Comparison of ENCODE assay signal across 22 cellular contexts in genomic region chr12:55699471-55700055, GRCh38. TPM values are rescaled to one million over a fixed set of nuclear protein-coding genes. Genes with fewer than 3 reads are reported as not detected.
DNase-seq lines count a peak whose midpoint lies in the region; ATAC-seq, FAIRE-seq and TF ChIP-seq lines count a peak whose summit lies in the region.
"Had no signal": no experiment of that assay in that cellular context is flagged by ENCODE, and none has a peak within 500 bp of the region (broad histone marks: within the 10 kb centered on the region; RNA-seq: fewer than 3 reads in every experiment).

No MANE protein-coding gene starts in this region.

- TF ChIP-seq RAD21 in HepG2 (CRISPR knock-in tag; IDR thresholded peaks at IDR 0.05) = no peak

- no peaks in the 10 kb centered on the region for H4K20me1 ChIP-seq in HepG2 (ENCODE audit: insufficient read depth, low read length)

- no TSS peak for BruUV-seq in HepG2 (replicated peaks; lab: Mats Ljungman, UMichigan)

- H3K36me3 ChIP-seq in HepG2 (replicated peaks in 1 of 2; ENCODE audit: control insufficient read depth in 1 of 2, insufficient read depth in 2 of 2, low read length in 2 of 2) (no peaks in the 10 kb centered on the region), skeletal muscle tissue (ENCODE audit: control insufficient read depth in 3 of 3, insufficient read depth in 3 of 3, low read length in 3 of 3) (peaks cover 49 to 60% (median 60%) of the 10 kb centered on the region in 3 donors)
- H3K36me3 ChIP-seq: BE2C had no signal

- TF ChIP-seq CTCF in HepG2 (CRISPR knock-in tag; IDR thresholded peaks at IDR 0.05) = no peak

- H3K27me3 ChIP-seq in HepG2 (ENCODE audit: control insufficient read depth in 1 of 2, insufficient read depth in 2 of 2, low read length in 2 of 2) (peaks cover 6 to 17% of the 10 kb centered on the region in 2 experiments; a peak in 3 of 5 replicates), skeletal muscle tissue (ENCODE audit: control insufficient read depth in 3 of 3, insufficient read depth in 3 of 3, low read length in 3 of 3) (no peaks in the 10 kb centered on the region)

- WGBS in HepG2 (ENCODE audit: low lambda C conversion rate) = 4% methylated on average over 5 of the region's 5 CpGs

- H3K27ac ChIP-seq in HepG2 (ENCODE audit: extremely low read length, insufficient read depth, low read length) (no peak overlapping the region), skeletal muscle tissue (ENCODE audit: low read depth, low read length) (peak overlapping the region; percentile 42)

- no peak for FAIRE-seq in HepG2 (lab: Jason Lieb, UNC)
- FAIRE-seq: D721Med, G401.6, GM12891 had no signal

- H3K4me2 ChIP-seq in HepG2 (ENCODE audit: low read depth, low read length) = peak overlapping the region; percentile 21; the same call in 1 of the 2 replicates
- H3K4me2 ChIP-seq: GM23338 had no signal

- TF ChIP-seq POLR2A in HepG2 (IDR thresholded peaks at IDR 0.05; ENCODE audit: insufficient read depth in 1 of 2, low read depth in 2 of 2, low read length in 2 of 2) = no peak

- POLR2A ChIA-PET in HepG2 (lab: Yijun Ruan, JAX) = interaction anchor here (2.1 kb wide), 1 partner anchor 18 kb away, joined by 5 read pairs; a partner anchor contains a TSS

- H3K9me3 ChIP-seq in HepG2 (ENCODE audit: low read length) (no peaks in the 10 kb centered on the region), skeletal muscle tissue (ENCODE audit: control insufficient read depth in 3 of 3, low read length in 3 of 3) (no peaks in the 10 kb centered on the region)
- H3K9me3 ChIP-seq: BE2C had no signal

- CTCF ChIA-PET in HepG2 (lab: Yijun Ruan, JAX; ENCODE audit: low intra/inter-chr PET ratio, low total read pairs) = no interaction called here

- DNase-seq in 8988T (peak; percentile 4), HuH-7.5 (ENCODE audit: low spot score) (peak; percentile 7), HepG2 (ENCODE audit: low spot score) (no peak)
- no peak for DNase-seq in effector CD4-positive, alpha-beta T cell
- DNase-seq in activated naive CD4-positive, alpha-beta T cell (lab: John Stamatoyannopoulos, UW) = no peak
- DNase-seq: ACHN; BE2C; CD4-positive, alpha-beta memory T cell; DMS79 treated with DMSO at 0.1 percent for 48 hours; IMR-90; Kasumi-1; NCI-H1105 treated with DMSO at 0.1 percent for 48 hours; NCI-H187; NCI-H446; SHP77 treated with DMSO at 0.1 percent for 48 hours had no signal

- intact Hi-C loops in HepG2 (cut with micrococcal nuclease; ENCODE audit: unreplicated experiment) = no loop called here

- TF ChIP-seq EP300 in HepG2 (IDR thresholded peaks at IDR 0.05; ENCODE audit: low read depth in 2 of 2, low read length in 2 of 2) (no peak), HepG2 (CRISPR knock-in tag; IDR thresholded peaks at IDR 0.05; ENCODE audit: borderline replicate concordance) (no peak)

- in situ Hi-C loops in HepG2 (cut with HindIII; ENCODE audit: extremely low pct_ligation_motif_present, low pct_unique_long_range_greater_than_20kb) = no loop called here

- H2AFZ ChIP-seq in HepG2 (ENCODE audit: low read length) = no peak overlapping the region
- H2AFZ ChIP-seq: GM23338 had no signal

- no peaks in the 10 kb centered on the region for H3K79me2 ChIP-seq in HepG2 (ENCODE audit: insufficient read depth, low read length)

- peak; percentile 7; the same call in 2 of the 3 replicates for ATAC-seq in HepG2
- no peak for ATAC-seq in HG03469 (IDR thresholded peaks at IDR 0.05; ENCODE audit: unreplicated experiment)
- no peak for ATAC-seq in GM18520 (IDR thresholded peaks at IDR 0.05; ENCODE audit: unreplicated experiment)
- ATAC-seq: GM23338 had no signal

- H3K9ac ChIP-seq in HepG2 (ENCODE audit: insufficient read depth, low read depth, low read length) = no peak overlapping the region
- H3K9ac ChIP-seq in skeletal muscle tissue (ENCODE audit: low read depth in 1 of 3, low read length in 3 of 3) = peak overlapping the region in 1 of 3 donors; percentile 69

- H3K4me3 ChIP-seq in HepG2 (replicated peaks in 1 of 3; ENCODE audit: insufficient read depth in 1 of 3, low read depth in 2 of 3, low read length in 3 of 3) (peak overlapping the region in 1 of 3 experiments; percentile 9; a peak in 1 of 6 replicates), skeletal muscle tissue (ENCODE audit: low read length in 3 of 3) (no peak overlapping the region)
- H3K4me3 ChIP-seq: GM23338 had no signal

- H3K4me1 ChIP-seq in HepG2 (ENCODE audit: insufficient read depth, low read length) (peaks cover 84% of the 10 kb centered on the region), skeletal muscle tissue (ENCODE audit: control insufficient read depth in 3 of 3, insufficient read depth in 3 of 3, low read length in 3 of 3) (peaks cover 42 to 54% (median 46%) of the 10 kb centered on the region in 3 donors)
- H3K4me1 ChIP-seq: BE2C had no signal

RNA-seq across cellular contexts. Expression of gene ITGA7, which starts 8.1 kb away (rescaled TPM):
- 0.24 and 0.75 TPM in 2 replicates for total RNA-seq in HepG2 (2016; rRNA removed; fragmentation: Illumina TruSeq; extraction: Trizol)
- not detected in 2 replicates for total RNA-seq in HepG2 (2016; cell fraction: cytosol; rRNA removed; fragmentation: Illumina TruSeq; extraction: Trizol; ENCODE audit: low read depth)
- total RNA-seq in HepG2 (2016; cell fraction: insoluble cytoplasmic fraction; rRNA removed; fragmentation: Illumina TruSeq; extraction: Trizol) = 0.15 and 0.35 TPM in 2 replicates
- 0.03 and 0.14 TPM in 2 replicates for total RNA-seq in HepG2 (2016; cell fraction: membrane; rRNA removed; fragmentation: Illumina TruSeq; extraction: Trizol)
- total RNA-seq in HepG2 (2016; cell fraction: nucleus; rRNA removed; fragmentation: Illumina TruSeq; extraction: Trizol) = 1.3 and 1.5 TPM in 2 replicates
- 0.65 and 1.8 TPM in 2 replicates for polyA plus RNA-seq in HepG2 (2011; rRNA removed)
- polyA plus RNA-seq in HepG2 (2011; cell fraction: cytosol; rRNA removed) = 0.16 and 0.28 TPM in 2 replicates
- polyA plus RNA-seq in HepG2 (2011; cell fraction: nucleus; rRNA removed) = 12.1 and 12.6 TPM in 2 replicates
- polyA plus RNA-seq in HepG2 (2012) = 1.1 and 1.2 TPM in 2 replicates
- not detected in 2 replicates for polyA plus RNA-seq in HepG2 (2016; cell fraction: cytosol; fragmentation: Illumina TruSeq; extraction: Trizol; ENCODE audit: low read depth)
- 0.28 TPM in 1 of 2 replicates, not detected in the other for polyA plus RNA-seq in HepG2 (2016; cell fraction: insoluble cytoplasmic fraction; fragmentation: Illumina TruSeq; extraction: Trizol; ENCODE audit: low read depth)
- polyA plus RNA-seq in HepG2 (2016; cell fraction: membrane; fragmentation: Illumina TruSeq; extraction: Trizol; ENCODE audit: low read depth) = not detected in 2 replicates
- polyA plus RNA-seq in HepG2 (2016; cell fraction: nucleus; fragmentation: Illumina TruSeq; extraction: Trizol; ENCODE audit: insufficient read depth, low read depth) = 1.7 and 2.7 TPM in 2 replicates
- 1.4 and 1.9 TPM in 2 replicates for polyA minus RNA-seq in HepG2 (2011; rRNA and poly(A)+ RNA removed; ENCODE audit: low replicate concordance)
- not detected in 2 replicates for polyA minus RNA-seq in HepG2 (2011; cell fraction: cytosol; rRNA and poly(A)+ RNA removed)
- polyA minus RNA-seq in HepG2 (2011; cell fraction: nucleus; rRNA and poly(A)+ RNA removed) = 2.2 and 3.1 TPM in 2 replicates
- 123 TPM for total RNA-seq in skeletal muscle tissue
- polyA plus RNA-seq: CD4-positive, alpha-beta memory T cell had no signal

RNA-seq across cellular contexts. Expression of gene BLOC1S1, which starts 16.3 kb away (rescaled TPM):
- 95.3 and 99.7 TPM in 2 replicates for total RNA-seq in HepG2 (2016; rRNA removed; fragmentation: Illumina TruSeq; extraction: Trizol)
- total RNA-seq in HepG2 (2016; cell fraction: cytosol; rRNA removed; fragmentation: Illumina TruSeq; extraction: Trizol; ENCODE audit: low read depth) = 118 and 144 TPM in 2 replicates
- 97.9 and 110 TPM in 2 replicates for total RNA-seq in HepG2 (2016; cell fraction: insoluble cytoplasmic fraction; rRNA removed; fragmentation: Illumina TruSeq; extraction: Trizol)
- total RNA-seq in HepG2 (2016; cell fraction: membrane; rRNA removed; fragmentation: Illumina TruSeq; extraction: Trizol) = 102 and 108 TPM in 2 replicates
- 34.2 and 48.7 TPM in 2 replicates for total RNA-seq in HepG2 (2016; cell fraction: nucleus; rRNA removed; fragmentation: Illumina TruSeq; extraction: Trizol)
- polyA plus RNA-seq in HepG2 (2011; rRNA removed) = 50.5 and 55.1 TPM in 2 replicates
- polyA plus RNA-seq in HepG2 (2011; cell fraction: cytosol; rRNA removed) = 74.9 and 112 TPM in 2 replicates
- polyA plus RNA-seq in HepG2 (2011; cell fraction: nucleus; rRNA removed) = 22.5 and 27.2 TPM in 2 replicates
- polyA plus RNA-seq in HepG2 (2012) = 34.8 and 38.2 TPM in 2 replicates
- 149 and 162 TPM in 2 replicates for polyA plus RNA-seq in HepG2 (2016; cell fraction: cytosol; fragmentation: Illumina TruSeq; extraction: Trizol; ENCODE audit: low read depth)
- 107 and 112 TPM in 2 replicates for polyA plus RNA-seq in HepG2 (2016; cell fraction: insoluble cytoplasmic fraction; fragmentation: Illumina TruSeq; extraction: Trizol; ENCODE audit: low read depth)
- 91.5 and 100 TPM in 2 replicates for polyA plus RNA-seq in HepG2 (2016; cell fraction: membrane; fragmentation: Illumina TruSeq; extraction: Trizol; ENCODE audit: low read depth)
- 64.2 and 67.2 TPM in 2 replicates for polyA plus RNA-seq in HepG2 (2016; cell fraction: nucleus; fragmentation: Illumina TruSeq; extraction: Trizol; ENCODE audit: insufficient read depth, low read depth)
- polyA minus RNA-seq in HepG2 (2011; rRNA and poly(A)+ RNA removed; ENCODE audit: low replicate concordance) = 21.9 and 89.7 TPM in 2 replicates
- polyA minus RNA-seq in HepG2 (2011; cell fraction: cytosol; rRNA and poly(A)+ RNA removed) = 6.7 and 11.0 TPM in 2 replicates
- 7.8 and 8.2 TPM in 2 replicates for polyA minus RNA-seq in HepG2 (2011; cell fraction: nucleus; rRNA and poly(A)+ RNA removed)
- total RNA-seq in skeletal muscle tissue = 42.3 TPM

RNA-seq across cellular contexts. Expression of gene RDH5, which starts 20.6 kb away (rescaled TPM):
- total RNA-seq in HepG2 (2016; rRNA removed; fragmentation: Illumina TruSeq; extraction: Trizol) = 1.0 and 2.6 TPM in 2 replicates
- 1.2 and 1.5 TPM in 2 replicates for total RNA-seq in HepG2 (2016; cell fraction: cytosol; rRNA removed; fragmentation: Illumina TruSeq; extraction: Trizol; ENCODE audit: low read depth)
- 1.2 and 2.6 TPM in 2 replicates for total RNA-seq in HepG2 (2016; cell fraction: insoluble cytoplasmic fraction; rRNA removed; fragmentation: Illumina TruSeq; extraction: Trizol)
- total RNA-seq in HepG2 (2016; cell fraction: membrane; rRNA removed; fragmentation: Illumina TruSeq; extraction: Trizol) = 1.3 and 1.5 TPM in 2 replicates
- total RNA-seq in HepG2 (2016; cell fraction: nucleus; rRNA removed; fragmentation: Illumina TruSeq; extraction: Trizol) = 4.5 and 6.2 TPM in 2 replicates
- 5.7 TPM in 2 replicates for polyA plus RNA-seq in HepG2 (2011; rRNA removed)
- polyA plus RNA-seq in HepG2 (2011; cell fraction: cytosol; rRNA removed) = 2.4 and 3.4 TPM in 2 replicates
- 17.8 and 19.4 TPM in 2 replicates for polyA plus RNA-seq in HepG2 (2011; cell fraction: nucleus; rRNA removed)
- 3.3 and 4.2 TPM in 2 replicates for polyA plus RNA-seq in HepG2 (2012)
- 0.41 and 0.84 TPM in 2 replicates for polyA plus RNA-seq in HepG2 (2016; cell fraction: cytosol; fragmentation: Illumina TruSeq; extraction: Trizol; ENCODE audit: low read depth)
- 0.71 and 0.91 TPM in 2 replicates for polyA plus RNA-seq in HepG2 (2016; cell fraction: insoluble cytoplasmic fraction; fragmentation: Illumina TruSeq; extraction: Trizol; ENCODE audit: low read depth)
- polyA plus RNA-seq in HepG2 (2016; cell fraction: membrane; fragmentation: Illumina TruSeq; extraction: Trizol; ENCODE audit: low read depth) = 1.0 and 1.1 TPM in 2 replicates
- polyA plus RNA-seq in HepG2 (2016; cell fraction: nucleus; fragmentation: Illumina TruSeq; extraction: Trizol; ENCODE audit: insufficient read depth, low read depth) = 9.3 and 11.2 TPM in 2 replicates
- 4.1 and 8.8 TPM in 2 replicates for polyA minus RNA-seq in HepG2 (2011; rRNA and poly(A)+ RNA removed; ENCODE audit: low replicate concordance)
- 0.53 and 0.79 TPM in 2 replicates for polyA minus RNA-seq in HepG2 (2011; cell fraction: cytosol; rRNA and poly(A)+ RNA removed)
- polyA minus RNA-seq in HepG2 (2011; cell fraction: nucleus; rRNA and poly(A)+ RNA removed) = 11.6 and 16.1 TPM in 2 replicates
- total RNA-seq in skeletal muscle tissue = 19.8 TPM

RNA-seq across cellular contexts. Expression of gene CD63, which starts 29.2 kb away (rescaled TPM):
- total RNA-seq in HepG2 (2016; rRNA removed; fragmentation: Illumina TruSeq; extraction: Trizol) (134 and 277 TPM in 2 replicates), skeletal muscle tissue (1,640 TPM)
- total RNA-seq in HepG2 (2016; cell fraction: cytosol; rRNA removed; fragmentation: Illumina TruSeq; extraction: Trizol; ENCODE audit: low read depth) = 129 and 132 TPM in 2 replicates
- total RNA-seq in HepG2 (2016; cell fraction: insoluble cytoplasmic fraction; rRNA removed; fragmentation: Illumina TruSeq; extraction: Trizol) = 128 and 284 TPM in 2 replicates
- total RNA-seq in HepG2 (2016; cell fraction: membrane; rRNA removed; fragmentation: Illumina TruSeq; extraction: Trizol) = 138 and 152 TPM in 2 replicates
- total RNA-seq in HepG2 (2016; cell fraction: nucleus; rRNA removed; fragmentation: Illumina TruSeq; extraction: Trizol) = 203 and 224 TPM in 2 replicates
- polyA plus RNA-seq in HepG2 (2011; rRNA removed) = 211 and 234 TPM in 2 replicates
- polyA plus RNA-seq in HepG2 (2011; cell fraction: cytosol; rRNA removed) = 424 and 444 TPM in 2 replicates
- polyA plus RNA-seq in HepG2 (2011; cell fraction: nucleus; rRNA removed) = 140 and 196 TPM in 2 replicates
- 226 and 283 TPM in 2 replicates for polyA plus RNA-seq in HepG2 (2012)
- polyA plus RNA-seq in HepG2 (2016; cell fraction: cytosol; fragmentation: Illumina TruSeq; extraction: Trizol; ENCODE audit: low read depth) = 186 and 213 TPM in 2 replicates
- polyA plus RNA-seq in HepG2 (2016; cell fraction: insoluble cytoplasmic fraction; fragmentation: Illumina TruSeq; extraction: Trizol; ENCODE audit: low read depth) = 153 and 161 TPM in 2 replicates
- polyA plus RNA-seq in HepG2 (2016; cell fraction: membrane; fragmentation: Illumina TruSeq; extraction: Trizol; ENCODE audit: low read depth) = 149 and 167 TPM in 2 replicates
- polyA plus RNA-seq in HepG2 (2016; cell fraction: nucleus; fragmentation: Illumina TruSeq; extraction: Trizol; ENCODE audit: insufficient read depth, low read depth) = 381 and 422 TPM in 2 replicates
- 159 and 211 TPM in 2 replicates for polyA minus RNA-seq in HepG2 (2011; rRNA and poly(A)+ RNA removed; ENCODE audit: low replicate concordance)
- polyA minus RNA-seq in HepG2 (2011; cell fraction: cytosol; rRNA and poly(A)+ RNA removed) = 94.7 and 99.2 TPM in 2 replicates
- polyA minus RNA-seq in HepG2 (2011; cell fraction: nucleus; rRNA and poly(A)+ RNA removed) = 47.0 and 55.9 TPM in 2 replicates

RNA-seq across cellular contexts. Expression of gene GDF11, which starts 43.4 kb away (rescaled TPM):
- total RNA-seq in HepG2 (2016; rRNA removed; fragmentation: Illumina TruSeq; extraction: Trizol) (1.4 and 1.5 TPM in 2 replicates), skeletal muscle tissue (3.1 TPM)
- total RNA-seq in HepG2 (2016; cell fraction: cytosol; rRNA removed; fragmentation: Illumina TruSeq; extraction: Trizol; ENCODE audit: low read depth) = 5.4 and 5.8 TPM in 2 replicates
- 0.56 and 1.8 TPM in 2 replicates for total RNA-seq in HepG2 (2016; cell fraction: insoluble cytoplasmic fraction; rRNA removed; fragmentation: Illumina TruSeq; extraction: Trizol)
- 6.1 and 6.4 TPM in 2 replicates for total RNA-seq in HepG2 (2016; cell fraction: membrane; rRNA removed; fragmentation: Illumina TruSeq; extraction: Trizol)
- 0.53 and 1.2 TPM in 2 replicates for total RNA-seq in HepG2 (2016; cell fraction: nucleus; rRNA removed; fragmentation: Illumina TruSeq; extraction: Trizol)
- polyA plus RNA-seq in HepG2 (2011; rRNA removed) = 0.63 and 1.0 TPM in 2 replicates
- polyA plus RNA-seq in HepG2 (2011; cell fraction: cytosol; rRNA removed) = 0.85 and 1.1 TPM in 2 replicates
- 0.83 and 1.1 TPM in 2 replicates for polyA plus RNA-seq in HepG2 (2011; cell fraction: nucleus; rRNA removed)
- polyA plus RNA-seq in HepG2 (2012) = 0.56 and 1.0 TPM in 2 replicates
- 14.3 and 14.9 TPM in 2 replicates for polyA plus RNA-seq in HepG2 (2016; cell fraction: cytosol; fragmentation: Illumina TruSeq; extraction: Trizol; ENCODE audit: low read depth)
- polyA plus RNA-seq in HepG2 (2016; cell fraction: insoluble cytoplasmic fraction; fragmentation: Illumina TruSeq; extraction: Trizol; ENCODE audit: low read depth) = 2.1 and 3.0 TPM in 2 replicates
- polyA plus RNA-seq in HepG2 (2016; cell fraction: membrane; fragmentation: Illumina TruSeq; extraction: Trizol; ENCODE audit: low read depth) = 11.3 and 12.5 TPM in 2 replicates
- polyA plus RNA-seq in HepG2 (2016; cell fraction: nucleus; fragmentation: Illumina TruSeq; extraction: Trizol; ENCODE audit: insufficient read depth, low read depth) = 2.0 and 2.7 TPM in 2 replicates
- 1.8 and 14.3 TPM in 2 replicates for polyA minus RNA-seq in HepG2 (2011; rRNA and poly(A)+ RNA removed; ENCODE audit: low replicate concordance)
- 0.18 and 0.49 TPM in 2 replicates for polyA minus RNA-seq in HepG2 (2011; cell fraction: cytosol; rRNA and poly(A)+ RNA removed)
- polyA minus RNA-seq in HepG2 (2011; cell fraction: nucleus; rRNA and poly(A)+ RNA removed) = 0.90 and 0.99 TPM in 2 replicates

Comparison
In these comparisons a context has a peak if more than half of its experiments do, and no peak if none do; other contexts are left out.
1. DNase-seq: peak in 8988T (single experiment) and HuH-7.5 (single experiment); none in HepG2 (single experiment), effector CD4-positive, alpha-beta T cell (single experiment) and activated naive CD4-positive, alpha-beta T cell (0 of 4).
2. RNA of gene ITGA7, which starts 8.1 kb away (total RNA-seq): 123 TPM in skeletal muscle tissue (single experiment); 0.03 to 1.5 TPM in HepG2; every median in the first group is over 10 times any median in the second.